14 cellular contexts compared by ENCODE assay signal in genomic region chr3:188491276-188491687, GRCh38.
A peak's percentile ranks its signal among the peaks of the same experiment; 100 is the strongest.
DNase-seq lines count a peak whose midpoint lies in the region; ATAC-seq and TF ChIP-seq lines count a peak whose summit lies in the region.
"Had no signal": no experiment of that assay in that cellular context is flagged by ENCODE, and none has a peak within 500 bp of the region (broad histone marks: within the 10 kb centered on the region; RNA-seq: fewer than 3 reads in every experiment).

No MANE protein-coding gene starts in this region.

- ATAC-seq in Right ventricle myocardium inferior (peak; percentile 42), right cardiac atrium (no peak), thoracic aorta (ENCODE audit: insufficient number of reproducible peaks, low FRiP score, low read depth) (no peak), GM21360 (IDR thresholded peaks at IDR 0.05; ENCODE audit: unreplicated experiment) (no peak)
- ATAC-seq: activated CD8-positive, alpha-beta memory T cell treated with anti-CD3 and anti-CD28 coated beads, Interleukin-2, amount 10 ng/mL, durations not matched to agents 7 days and 5 days; mucosa of descending colon had no signal

- TF ChIP-seq CTCF in choroid plexus epithelial cell (conservative IDR thresholded peaks at IDR 0.05; ENCODE audit: low read depth, low read length) (no peak), thoracic aorta (IDR thresholded peaks at IDR 0.05) (no peak), coronary artery (IDR thresholded peaks at IDR 0.05) (no peak)

- H3K4me3 ChIP-seq in right cardiac atrium (ENCODE audit: low read length) (no peak overlapping the region), choroid plexus epithelial cell (ENCODE audit: low read depth, low read length) (no peak overlapping the region), thoracic aorta (no peak overlapping the region), coronary artery (no peak overlapping the region)
- H3K4me3 ChIP-seq: mucosa of descending colon had no signal

- H3K4me1 ChIP-seq in right cardiac atrium (ENCODE audit: control insufficient read depth, insufficient read depth, low read length) (peaks cover 3% of the 10 kb centered on the region), thoracic aorta (ENCODE audit: control insufficient read depth in 1 of 2, low read depth in 2 of 2) (peaks cover 40 to 65% of the 10 kb centered on the region in 2 donors)

- DNase-seq in Right ventricle myocardium inferior (ENCODE audit: missing footprints) (no peak), right cardiac atrium (no peak), choroid plexus epithelial cell (ENCODE audit: low read depth) (peak; percentile 90), left kidney (ENCODE audit: low read depth, low spot score) (peak; percentile 59), thoracic aorta (ENCODE audit: low spot score) (no peak), NOMO-1 treated with dmso at 0.1 percent for 144 hours (lab: John Stamatoyannopoulos, UW; ENCODE audit: unreplicated experiment) (no peak), coronary artery (ENCODE audit: low spot score) (no peak)
- DNase-seq: activated CD8-positive, alpha-beta memory T cell treated with anti-CD3 and anti-CD28 coated beads, Interleukin-2, amount 10 ng/mL, durations not matched to agents 7 days and 5 days; DMS 273 treated with DMSO at 0.1 percent for 48 hours; H9; mucosa of descending colon; NCI-H1436; NCI-H526 treated with DMSO at 0.1 percent for 48 hours had no signal

- H3K36me3 ChIP-seq in thoracic aorta, result peaks cover 3% of the 10 kb centered on the region

- 40% methylated on average over 1 of the region's 1 CpG for WGBS in right cardiac atrium

- intact Hi-C loops in Right ventricle myocardium inferior (cut with DNase I), result loop anchor here (10.0 kb wide), 1 partner anchor 446 kb away; no protein-coding TSS in a partner anchor
- intact Hi-C loops in right cardiac atrium (cut with DNase I), result no loop called here

- no peak overlapping the region for H3K27ac ChIP-seq in right cardiac atrium (ENCODE audit: low read length)
- peak overlapping the region; percentile 1 to 36 for H3K27ac ChIP-seq in thoracic aorta
- peak overlapping the region in 1 of 2 donors; percentile 29 for H3K27ac ChIP-seq in coronary artery

- H3K9me3 ChIP-seq in right cardiac atrium (ENCODE audit: control insufficient read depth, low read length) (no peaks in the 10 kb centered on the region), thoracic aorta (no peaks in the 10 kb centered on the region)
- H3K9me3 ChIP-seq: mucosa of descending colon had no signal

- H3K27me3 ChIP-seq in right cardiac atrium (ENCODE audit: control insufficient read depth, insufficient read depth) (no peaks in the 10 kb centered on the region), thoracic aorta (replicated peaks; ENCODE audit: insufficient read depth) (no peaks in the 10 kb centered on the region)

Comparison
In these comparisons a context has a peak if more than half of its experiments do, and no peak if none do; other contexts are left out.
1. DNase-seq: peak in choroid plexus epithelial cell (single experiment) and left kidney (single experiment); none in Right ventricle myocardium inferior (single experiment), right cardiac atrium (0 of 3), thoracic aorta (single experiment), NOMO-1 treated with dmso at 0.1 percent for 144 hours (single experiment) and coronary artery (single experiment).